Comparison of ENCODE assay signal across 9 cellular contexts in genomic region chr4:77465271-77465670, GRCh38.
A peak's percentile ranks its signal among the peaks of the same experiment; 100 is the strongest.
DNase-seq lines count a peak whose midpoint lies in the region; TF ChIP-seq lines count a peak whose summit lies in the region.
"Had no signal": no experiment of that assay in that cellular context is flagged by ENCODE, and none has a peak within 500 bp of the region (broad histone marks: within the 10 kb centered on the region; RNA-seq: fewer than 3 reads in every experiment).

No MANE protein-coding gene starts in this region.

- TF ChIP-seq CTCF in LNCAP (IDR thresholded peaks at IDR 0.05) (peak; percentile 33; the same call in 1 of the 2 replicates), epithelial cell of proximal tubule (conservative IDR thresholded peaks at IDR 0.05; ENCODE audit: low read depth, low read length) (peak; percentile 86)

- H3K4me3 ChIP-seq in epithelial cell of proximal tubule (ENCODE audit: low read depth, low read length) = no peak overlapping the region
- H3K4me3 ChIP-seq: BLaER1 had no signal

- DNase-seq in NCI-H2029 (lab: John Stamatoyannopoulos, UW) (peak; percentile 7), NCI-H2029 treated with DMSO at 0.1 percent for 48 hours (lab: John Stamatoyannopoulos, UW) (no peak), epithelial cell of proximal tubule (ENCODE audit: low read depth) (no peak), Ammon's horn (ENCODE audit: low spot score) (no peak), NCI-H1092 treated with DMSO at 0.1 percent for 48 hours (lab: John Stamatoyannopoulos, UW) (no peak), NCI-H510A (lab: John Stamatoyannopoulos, UW) (no peak)
- DNase-seq in stimulated activated CD4-positive, alpha-beta T cell treated with anti-CD3 and anti-CD28 coated beads, Interleukin-1b, Interleukin-23, amount 100 ng/mL, for 48 hours = peak; percentile 41

Comparison
In these comparisons a context has a peak if more than half of its experiments do, and no peak if none do; other contexts are left out.
1. DNase-seq: peak in NCI-H2029 (single experiment) and stimulated activated CD4-positive, alpha-beta T cell treated with anti-CD3 and anti-CD28 coated beads, Interleukin-1b, Interleukin-23, amount 100 ng/mL, for 48 hours (single experiment); none in NCI-H2029 treated with DMSO at 0.1 percent for 48 hours (single experiment), epithelial cell of proximal tubule (single experiment), Ammon's horn (single experiment), NCI-H1092 treated with DMSO at 0.1 percent for 48 hours (single experiment) and NCI-H510A (single experiment).